In the genomic region with DNA sequence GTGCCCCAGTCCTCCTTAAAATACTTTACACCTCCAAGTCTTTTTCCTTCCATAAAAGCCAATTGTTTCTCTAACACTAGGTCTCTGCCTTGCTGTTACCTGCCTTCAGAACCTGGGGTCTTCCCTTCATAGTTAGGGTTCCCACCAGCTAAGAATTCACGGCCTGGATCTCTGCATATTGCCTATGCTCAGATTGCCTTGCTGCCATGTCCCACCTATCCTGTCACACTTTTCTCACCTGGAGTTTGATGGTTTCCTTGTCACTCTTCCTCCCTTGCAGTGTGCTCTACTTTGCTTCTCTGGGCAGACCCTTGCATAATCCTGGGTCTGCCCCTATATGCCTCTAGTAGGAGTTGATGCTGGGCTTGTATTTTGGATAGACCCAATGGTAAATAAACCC, we compare ENCODE assay signal across 27 cellular contexts. TPM values are rescaled to one million over a fixed set of nuclear protein-coding genes. Genes with fewer than 3 reads are reported as not detected.
"Had no signal": no experiment of that assay in that cellular context is flagged by ENCODE, and none has a peak within 500 bp of the region (broad histone marks: within the 10 kb centered on the region; RNA-seq: fewer than 3 reads in every experiment).

No MANE protein-coding gene starts in this region.

- H3K9me3 ChIP-seq: MG63, SJSA1 had no signal

- DNase-seq: IMR-90, Karpas-422, KG1, NCI-H1092, NCI-H1105 treated with DMSO at 0.1 percent for 48 hours, NCI-H1417 treated with DMSO at 0.1 percent for 48 hours, NCI-H146, NCI-H1694 treated with DMSO at 0.1 percent for 48 hours, NCI-H1930, NCI-H2081, NCI-H2171, NCI-H226, NCI-H446, NCI-H510A, NCI-H524 treated with DMSO at 0.1 percent for 48 hours, NCI-H69, NCI-H774, Right ventricle myocardium superior, RPMI8226, SIG-M5, SW 1271 had no signal

- H3K36me3 ChIP-seq: MG63, SJSA1 had no signal

- H3K4me3 ChIP-seq: MG63, SJSA1, SK-N-MC had no signal

- H3K27me3 ChIP-seq: MG63, SJSA1 had no signal

- H3K4me1 ChIP-seq: SJSA1 had no signal

- FAIRE-seq: HepG2, RCC 7860 had no signal

- H3K27ac ChIP-seq: SJSA1, SK-N-MC had no signal

- ATAC-seq: HepG2 had no signal

RNA-seq across cellular contexts. Expression of gene TMPRSS11E, which starts 36.6 kb away (rescaled TPM):
- total RNA-seq: HepG2, HT1080, IMR-90, Right ventricle myocardium superior, SJSA1 had no signal
- polyA plus RNA-seq: HepG2, IMR-90 had no signal
